8 cellular contexts compared by ENCODE assay signal in genomic region chr12:55738113-55739024, GRCh38. TPM values are rescaled to one million over a fixed set of nuclear protein-coding genes. Genes with fewer than 3 reads are reported as not detected.
A peak's percentile ranks its signal among the peaks of the same experiment; 100 is the strongest.
DNase-seq lines count a peak whose midpoint lies in the region; ATAC-seq and TF ChIP-seq lines count a peak whose summit lies in the region.

No MANE protein-coding gene starts in this region.

- WGBS in right cardiac atrium = 2% methylated on average over 14 of the region's 14 CpGs
- WGBS in psoas muscle, 3 donors = 2 to 4% (median 2%) methylated on average over 14 of the region's 14 CpGs

- intact Hi-C loops in right cardiac atrium (cut with DNase I) = loop anchor here in 2 of 4 donors (2.0 to 5.0 kb wide), 2 partner anchors 202 to 204 kb away; no protein-coding TSS in a partner anchor
- intact Hi-C loops in psoas muscle (cut with DNase I) = loop anchor here (2.0 to 5.0 kb wide), 3 partner anchors 60 to 289 kb away; no protein-coding TSS in a partner anchor

- H3K36me3 ChIP-seq in psoas muscle (ENCODE audit: insufficient read depth in 1 of 2, low read depth in 1 of 2) = no peaks in the 10 kb centered on the region

- H3K4me3 ChIP-seq in GM12875 (ENCODE audit: low read depth, low read length) = peak overlapping the region; percentile 45
- peak overlapping the region; percentile 75 for H3K4me3 ChIP-seq in right cardiac atrium (ENCODE audit: low read length)
- H3K4me3 ChIP-seq in psoas muscle = peak overlapping the region; percentile 64

- H3K4me1 ChIP-seq in right cardiac atrium (ENCODE audit: control insufficient read depth, insufficient read depth, low read length) = no peaks in the 10 kb centered on the region
- H3K4me1 ChIP-seq in psoas muscle = no peaks in the 10 kb centered on the region

- H3K27me3 ChIP-seq in right cardiac atrium (ENCODE audit: control insufficient read depth, insufficient read depth) (no peaks in the 10 kb centered on the region), psoas muscle (ENCODE audit: insufficient read depth in 3 of 3, low read length in 2 of 3) (no peaks in the 10 kb centered on the region)

- peak; percentile 49; the same call in 1 of the 2 replicates for TF ChIP-seq CTCF in GM12875 (IDR thresholded peaks at IDR 0.05; ENCODE audit: borderline replicate concordance, insufficient read depth, low read depth, low read length)
- peak; percentile 93 for TF ChIP-seq CTCF in psoas muscle (IDR thresholded peaks at IDR 0.05)

- DNase-seq in NCI-H1105 treated with DMSO at 0.1 percent for 48 hours (lab: John Stamatoyannopoulos, UW) = peak; percentile 83
- peak; percentile 53 to 81 for DNase-seq in SW 1271 (lab: John Stamatoyannopoulos, UW)
- DNase-seq in amygdala (lab: John Stamatoyannopoulos, UW) = peak in 52 of 56 donors; percentile 37 to 89 (median 74)
- DNase-seq in right cardiac atrium = peak; percentile 89 to 94 (median 93)
- peak; percentile 72 to 77 for DNase-seq in psoas muscle
- no peak for DNase-seq in 8988T

- ATAC-seq in HG02759 (IDR thresholded peaks at IDR 0.05; ENCODE audit: unreplicated experiment) (peak; percentile 86), right cardiac atrium (peak; percentile 83), psoas muscle (peak; percentile 49 to 83 (median 70))

- H3K27ac ChIP-seq in right cardiac atrium (ENCODE audit: low read length) (peak overlapping the region; percentile 68), psoas muscle (no peak overlapping the region)

- H3K9me3 ChIP-seq in right cardiac atrium (ENCODE audit: control insufficient read depth, low read length) (no peaks in the 10 kb centered on the region), psoas muscle (no peaks in the 10 kb centered on the region)

RNA-seq across cellular contexts. Expression of gene GDF11, which starts 4.6 kb away (rescaled TPM):
- total RNA-seq in right cardiac atrium (10 to 100 TPM; 16.2 to 17.5 (median 16.7) TPM), psoas muscle (1 to 10 TPM in 3 of 4 donors, under 1 TPM in 1; 0.88 to 4.8 (median 1.4) TPM)
- polyA plus RNA-seq in right cardiac atrium (11.5 TPM), psoas muscle (1 to 10 TPM in 2 of 3 donors, under 1 TPM in 1; 0.34 to 3.7 (median 2.3) TPM)

RNA-seq across cellular contexts. Expression of gene CD63, which starts 9.6 kb away (rescaled TPM):
- total RNA-seq in right cardiac atrium = 1,000 to 10,000 TPM; 1,076 to 1,430 (median 1,264) TPM
- 1,376 TPM for polyA plus RNA-seq in right cardiac atrium
- total RNA-seq in psoas muscle = 1,000 to 10,000 TPM in 2 of 4 donors, 100 to 1,000 TPM in 2; 592 to 1,401 (median 983) TPM
- polyA plus RNA-seq in psoas muscle = 1,000 to 10,000 TPM; 1,147 to 2,407 (median 1,257) TPM

RNA-seq across cellular contexts. Expression of gene RDH5, which starts 18.2 kb away (rescaled TPM):
- total RNA-seq in right cardiac atrium (10 to 100 TPM; 15.9 to 27.7 (median 23.3) TPM), psoas muscle (10 to 100 TPM; 11.4 to 25.4 (median 16.0) TPM)
- polyA plus RNA-seq in right cardiac atrium (24.1 TPM), psoas muscle (10 to 100 TPM in 2 of 3 donors, 1 to 10 TPM in 1; 7.0 to 14.0 (median 11.9) TPM)

RNA-seq across cellular contexts. Expression of gene BLOC1S1, which starts 22.5 kb away (rescaled TPM):
- 100 to 1,000 TPM; 134 to 149 (median 139) TPM for total RNA-seq in right cardiac atrium
- polyA plus RNA-seq in right cardiac atrium = 205 TPM
- 100 to 1,000 TPM; 127 to 193 (median 165) TPM for total RNA-seq in psoas muscle
- 100 to 1,000 TPM; 185 to 260 (median 228) TPM for polyA plus RNA-seq in psoas muscle

RNA-seq across cellular contexts. Expression of gene ITGA7, which starts 30.7 kb away (rescaled TPM):
- total RNA-seq in right cardiac atrium (100 to 1,000 TPM; 465 to 674 (median 604) TPM), psoas muscle (100 to 1,000 TPM; 297 to 433 (median 350) TPM)
- polyA plus RNA-seq in right cardiac atrium (288 TPM), psoas muscle (100 to 1,000 TPM in 2 of 3 donors, 10 to 100 TPM in 1; 51.8 to 254 (median 152) TPM)
